15 cellular contexts compared by ENCODE assay signal in genomic region chr12:95601091-95601490, GRCh38.
"Had no signal": no experiment of that assay in that cellular context is flagged by ENCODE, and none has a peak within 500 bp of the region (broad histone marks: within the 10 kb centered on the region; RNA-seq: fewer than 3 reads in every experiment).

No MANE protein-coding gene starts in this region.

- H3K27ac ChIP-seq: cardiac muscle cell, colonic mucosa, prostate gland, right lobe of liver, tibial artery, uterus had no signal

- H3K4me3 Mint-ChIP-seq: activated CD8-positive, alpha-beta T cell treated with anti-CD3 and anti-CD28 coated beads for 36 hours; natural killer cell had no signal

- H3K9me3 Mint-ChIP-seq: activated CD8-positive, alpha-beta T cell treated with anti-CD3 and anti-CD28 coated beads for 36 hours; natural killer cell had no signal

- H3K27me3 Mint-ChIP-seq: activated CD8-positive, alpha-beta T cell treated with anti-CD3 and anti-CD28 coated beads for 36 hours had no signal

- H3K4me3 ChIP-seq: cardiac muscle cell, colonic mucosa, mucosa of descending colon, prostate gland, right lobe of liver, tibial artery, uterus had no signal

- H3K4me1 ChIP-seq: colonic mucosa, prostate gland, right lobe of liver, uterus had no signal

- H3K36me3 ChIP-seq: cardiac muscle cell, colonic mucosa, prostate gland, right lobe of liver, tibial artery, uterus had no signal

- H3K27me3 ChIP-seq: colonic mucosa, right lobe of liver, tibial artery, uterus had no signal

- H3K27ac Mint-ChIP-seq: activated CD8-positive, alpha-beta T cell treated with anti-CD3 and anti-CD28 coated beads for 36 hours; natural killer cell had no signal

- H3K4me1 Mint-ChIP-seq: natural killer cell had no signal

- H3K36me3 Mint-ChIP-seq: natural killer cell had no signal

- ATAC-seq: activated CD8-positive, alpha-beta T cell treated with anti-CD3 and anti-CD28 coated beads for 36 hours; mucosa of descending colon; natural killer cell; right lobe of liver had no signal

- H3K9me3 ChIP-seq: colonic mucosa, mucosa of descending colon, prostate gland, right lobe of liver, tibial artery, uterus had no signal

- DNase-seq: activated CD4-positive, alpha-beta T cell treated with anti-CD3 and anti-CD28 coated beads for 4 hours; activated CD8-positive, alpha-beta memory T cell treated with anti-CD3 and anti-CD28 coated beads, Interleukin-2, amount 50 U/mL, for 4 hours; activated CD8-positive, alpha-beta T cell treated with anti-CD3 and anti-CD28 coated beads for 36 hours; colonic mucosa; mucosa of descending colon; natural killer cell; right lobe of liver; stimulated activated CD4-positive, alpha-beta T cell treated with anti-CD3 and anti-CD28 coated beads, Interleukin-12 subunit alpha, Interleukin-12 subunit beta, amount 100 ng/mL, for 4 hours; stimulated activated CD4-positive, alpha-beta T cell treated with anti-CD3 and anti-CD28 coated beads, Interleukin-4, amount 100 ng/mL, for 1 hour; stimulated activated CD8-positive, alpha-beta memory T cell treated with anti-CD3 and anti-CD28 coated beads, Interleukin-4, amount 100 ng/mL, for 48 hours; T1000; tibial artery; uterus had no signal
